Comparison of ENCODE assay signal across 8 cellular contexts in genomic region chr4:105060628-105061027, GRCh38.
DNase-seq lines count a peak whose midpoint lies in the region; ATAC-seq, FAIRE-seq and TF ChIP-seq lines count a peak whose summit lies in the region.

No MANE protein-coding gene starts in this region.

- no peaks in the 10 kb centered on the region for H3K36me3 ChIP-seq in astrocyte (ENCODE audit: insufficient read depth, low read length)
- no peaks in the 10 kb centered on the region for H3K36me3 ChIP-seq in skeletal muscle satellite cell (ENCODE audit: insufficient read depth, low read length)
- no peaks in the 10 kb centered on the region for H3K36me3 ChIP-seq in vagina

- ATAC-seq in GM18511 (IDR thresholded peaks at IDR 0.05; ENCODE audit: unreplicated experiment): peak; percentile 91
- peak; percentile 87 for ATAC-seq in GM21786 (IDR thresholded peaks at IDR 0.05; ENCODE audit: unreplicated experiment)

- no peaks in the 10 kb centered on the region for H3K9me3 Mint-ChIP-seq in astrocyte (ENCODE audit: unreplicated experiment)

- TF ChIP-seq CTCF in astrocyte (IDR thresholded peaks at IDR 0.05; ENCODE audit: insufficient read depth, low read depth, low read length): no peak
- TF ChIP-seq CTCF in vagina (IDR thresholded peaks at IDR 0.05): no peak

- no peak overlapping the region for H3K4me3 Mint-ChIP-seq in astrocyte (ENCODE audit: unreplicated experiment)

- intact Hi-C loops in vagina (cut with DNase I): no loop called here

- peak; percentile 9 for FAIRE-seq in astrocyte (lab: Jason Lieb, UNC)

- H3K4me1 ChIP-seq in astrocyte (ENCODE audit: insufficient read depth, low read length): peaks cover 19% of the 10 kb centered on the region
- peaks cover 25% of the 10 kb centered on the region for H3K4me1 ChIP-seq in skeletal muscle satellite cell (ENCODE audit: control insufficient read depth, insufficient read depth, low read length)
- H3K4me1 ChIP-seq in vagina: no peaks in the 10 kb centered on the region

- H3K27ac Mint-ChIP-seq in astrocyte (ENCODE audit: unreplicated experiment): no peak overlapping the region

- H3K36me3 Mint-ChIP-seq in astrocyte (ENCODE audit: low read depth, unreplicated experiment): no peaks in the 10 kb centered on the region

- TF ChIP-seq POLR2A in vagina (IDR thresholded peaks at IDR 0.05): no peak

- no peak overlapping the region for H2AFZ ChIP-seq in astrocyte (ENCODE audit: low read depth, low read length)

- DNase-seq in M059J (ENCODE audit: low read depth): peak; percentile 75
- DNase-seq in astrocyte (ENCODE audit: low read depth): peak; percentile 76
- DNase-seq in NCI-H2227 treated with DMSO at 0.1 percent for 48 hours (lab: John Stamatoyannopoulos, UW): no peak
- DNase-seq in NCI-H446 treated with DMSO at 0.1 percent for 48 hours (lab: John Stamatoyannopoulos, UW): no peak
- no peak for DNase-seq in vagina (ENCODE audit: extremely low spot score in 2 of 2)

- H3K27me3 Mint-ChIP-seq in astrocyte (ENCODE audit: low read depth, unreplicated experiment): no peaks in the 10 kb centered on the region

- H3K4me3 ChIP-seq in astrocyte (ENCODE audit: insufficient read depth, low read depth, low read length) (no peak overlapping the region), skeletal muscle satellite cell (ENCODE audit: low read length) (no peak overlapping the region), vagina (no peak overlapping the region)

- peak overlapping the region; percentile 35 for H3K27ac ChIP-seq in astrocyte (ENCODE audit: low read depth, low read length)
- H3K27ac ChIP-seq in vagina: no peak overlapping the region

- no peaks in the 10 kb centered on the region for H4K20me1 ChIP-seq in astrocyte (ENCODE audit: insufficient read depth, low read length)

- H3K79me2 ChIP-seq in astrocyte (ENCODE audit: insufficient read depth, low read length): no peaks in the 10 kb centered on the region

- H3K27me3 ChIP-seq in astrocyte (ENCODE audit: insufficient read depth, low read length) (no peaks in the 10 kb centered on the region), skeletal muscle satellite cell (ENCODE audit: control insufficient read depth, insufficient read depth, low read length) (no peaks in the 10 kb centered on the region), vagina (no peaks in the 10 kb centered on the region)

- H3K4me1 Mint-ChIP-seq in astrocyte (ENCODE audit: low read depth, unreplicated experiment): peaks cover 21% of the 10 kb centered on the region

- peak overlapping the region; percentile 73 for H3K4me2 ChIP-seq in astrocyte (ENCODE audit: low read length)
- H3K4me2 ChIP-seq in skeletal muscle satellite cell (ENCODE audit: low read length): peak overlapping the region; percentile 24

- H3K9ac ChIP-seq in astrocyte (ENCODE audit: low read length) (no peak overlapping the region), skeletal muscle satellite cell (ENCODE audit: low read depth, low read length) (no peak overlapping the region)

- H3K9me3 ChIP-seq in astrocyte (ENCODE audit: insufficient read depth, low read depth, low read length) (no peaks in the 10 kb centered on the region), skeletal muscle satellite cell (replicated peaks; ENCODE audit: low read length) (no peaks in the 10 kb centered on the region), vagina (no peaks in the 10 kb centered on the region)

Comparison
In these comparisons a context has a peak if more than half of its experiments do, and no peak if none do; other contexts are left out.
1. DNase-seq: peak in M059J (single experiment) and astrocyte (single experiment); none in NCI-H2227 treated with DMSO at 0.1 percent for 48 hours (single experiment), NCI-H446 treated with DMSO at 0.1 percent for 48 hours (single experiment) and vagina (0 of 2).